In the genomic region with DNA sequence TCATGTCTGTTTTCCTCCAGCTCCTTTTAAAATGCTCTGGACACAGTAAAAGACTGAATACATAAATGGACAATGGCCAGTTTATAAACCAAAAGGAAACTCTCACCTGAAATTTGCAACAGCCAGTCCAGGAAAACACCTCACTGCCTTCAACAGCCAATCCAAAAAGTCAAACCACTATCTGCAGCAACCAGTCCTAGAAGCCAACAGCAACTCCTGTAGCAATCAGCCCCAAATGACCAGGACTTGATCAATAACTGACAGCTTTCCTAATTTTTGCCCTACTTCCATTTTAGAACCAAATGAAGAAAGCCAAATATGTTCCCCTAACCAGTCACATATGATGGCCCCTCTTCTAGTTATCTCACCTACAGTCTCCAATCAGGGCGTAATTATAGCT, we compare ENCODE assay signal across 7 cellular contexts.
"Had no signal": no experiment of that assay in that cellular context is flagged by ENCODE, and none has a peak within 500 bp of the region (broad histone marks: within the 10 kb centered on the region; RNA-seq: fewer than 3 reads in every experiment).

No MANE protein-coding gene starts in this region.

- FAIRE-seq: HTR-8/SVneo, K562 had no signal

- H3K27me3 Mint-ChIP-seq: IgD-negative memory B cell had no signal

- H3K4me3 ChIP-seq: K562 had no signal

- H3K27ac Mint-ChIP-seq: IgD-negative memory B cell had no signal

- H3K4me3 Mint-ChIP-seq: IgD-negative memory B cell had no signal

- DNase-seq: IMR-90, KBM-7, KG1 had no signal

- H3K36me3 Mint-ChIP-seq: IgD-negative memory B cell had no signal

- H3K27ac ChIP-seq: HL-60 had no signal

- H3K4me1 Mint-ChIP-seq: IgD-negative memory B cell had no signal

- ATAC-seq: K562 had no signal
